Comparison of ENCODE assay signal across 17 cellular contexts in the genomic region with DNA sequence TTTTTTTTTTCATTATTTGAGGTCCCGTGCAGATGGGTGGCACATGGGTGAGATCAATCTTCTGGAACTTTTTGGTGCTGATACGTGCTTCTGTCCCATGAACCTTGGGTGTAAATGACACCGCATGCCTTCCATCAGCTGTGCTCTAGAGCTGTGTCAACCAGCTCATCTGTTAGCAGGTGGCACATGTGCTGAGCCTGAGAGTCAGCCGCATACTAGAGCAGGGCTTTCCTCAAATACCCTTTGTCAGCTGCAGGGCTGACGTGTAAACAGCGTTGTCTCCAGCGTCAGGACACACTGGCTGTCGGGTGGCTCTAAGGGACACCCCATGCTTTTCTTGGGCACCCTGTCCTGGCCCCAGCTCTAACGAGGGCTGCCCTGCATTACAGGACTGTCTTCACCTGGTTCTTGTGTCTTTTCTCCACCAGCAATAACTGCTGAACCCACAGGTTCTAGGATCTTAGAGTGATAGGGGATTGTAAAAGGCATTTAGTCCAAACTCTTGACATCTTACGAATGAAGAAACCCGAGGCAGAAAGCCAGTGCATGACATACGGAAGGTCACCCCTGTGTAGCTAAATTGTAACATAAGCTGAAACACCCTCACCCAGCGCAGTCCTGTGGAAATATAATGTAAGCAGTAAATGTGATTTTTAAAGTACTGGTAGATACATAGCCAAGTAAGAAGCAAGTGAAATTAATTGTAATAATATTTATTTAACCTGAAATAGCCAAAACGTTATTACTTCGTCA.
"Had no signal": no experiment of that assay in that cellular context is flagged by ENCODE, and none has a peak within 500 bp of the region (broad histone marks: within the 10 kb centered on the region; RNA-seq: fewer than 3 reads in every experiment).

No MANE protein-coding gene starts in this region.

- H3K27me3 ChIP-seq: body of pancreas, foreskin keratinocyte, ovary, uterus had no signal

- H3K4me3 Mint-ChIP-seq: activated CD4-positive, alpha-beta T cell treated with anti-CD3 and anti-CD28 coated beads, Interleukin-2, amount 10 ng/mL, durations not matched to agents 24 days and 14 days; activated CD8-positive, alpha-beta T cell treated with anti-CD3 and anti-CD28 coated beads, Interleukin-2, amount 10 ng/mL, durations not matched to agents 7 days and 5 days; activated naive CD4-positive, alpha-beta T cell treated with anti-CD3 and anti-CD28 coated beads, Interleukin-2, amount 50 U/mL, for 24 hours; central memory CD8-positive, alpha-beta T cell; dendritic cell treated with granulocyte-macrophage colony-stimulating factor and Interleukin-4, amounts not matched to agents 40 ng/mL and 50 ng/mL, for 4 days; stimulated activated effector memory CD8-positive, alpha-beta T cell treated with anti-CD3 and anti-CD28 coated beads, Interleukin-12 subunit alpha, Interleukin-12 subunit beta, amount 100 ng/mL, for 72 hours; T-helper 2 cell treated with Interferon-gamma antibody and Interleukin-4, amounts not matched to agents 5 μg/mL and 100 μg/mL, for 36 hours had no signal

- H3K4me3 ChIP-seq: body of pancreas, ovary, uterus had no signal

- H3K36me3 ChIP-seq: ovary, uterus had no signal

- DNase-seq: activated CD4-positive, alpha-beta T cell treated with anti-CD3 and anti-CD28 coated beads, Interleukin-2, amount 10 ng/mL, durations not matched to agents 24 days and 14 days; activated CD4-positive, CD25-positive, alpha-beta regulatory T cell; activated CD8-positive, alpha-beta memory T cell treated with anti-CD3 and anti-CD28 coated beads, Interleukin-2, amount 50 U/mL, for 4 hours; activated CD8-positive, alpha-beta T cell treated with anti-CD3 and anti-CD28 coated beads, Interleukin-2, amount 10 ng/mL, durations not matched to agents 7 days and 5 days; activated effector memory CD4-positive, alpha-beta T cell treated with anti-CD3 and anti-CD28 coated beads, Interleukin-2, amount 50 U/mL, for 16 hours; activated T-cell treated with anti-CD3 and anti-CD28 coated beads, Interleukin-2, amount 50 U/mL, for 48 hours; body of pancreas; effector memory CD4-positive, alpha-beta T cell; foreskin keratinocyte; head of caudate nucleus; ovary; uterus had no signal

- H3K4me1 ChIP-seq: foreskin keratinocyte had no signal

- H3K9me3 Mint-ChIP-seq: activated CD4-positive, alpha-beta T cell treated with anti-CD3 and anti-CD28 coated beads, Interleukin-2, amount 10 ng/mL, durations not matched to agents 24 days and 14 days; activated naive CD4-positive, alpha-beta T cell treated with anti-CD3 and anti-CD28 coated beads, Interleukin-2, amount 50 U/mL, for 24 hours; central memory CD8-positive, alpha-beta T cell; dendritic cell treated with granulocyte-macrophage colony-stimulating factor and Interleukin-4, amounts not matched to agents 40 ng/mL and 50 ng/mL, for 4 days; stimulated activated effector memory CD8-positive, alpha-beta T cell treated with anti-CD3 and anti-CD28 coated beads, Interleukin-12 subunit alpha, Interleukin-12 subunit beta, amount 100 ng/mL, for 72 hours; T-helper 2 cell treated with Interferon-gamma antibody and Interleukin-4, amounts not matched to agents 5 μg/mL and 100 μg/mL, for 36 hours had no signal

- H3K27ac Mint-ChIP-seq: activated CD4-positive, alpha-beta T cell treated with anti-CD3 and anti-CD28 coated beads, Interleukin-2, amount 10 ng/mL, durations not matched to agents 24 days and 14 days; activated CD8-positive, alpha-beta T cell treated with anti-CD3 and anti-CD28 coated beads, Interleukin-2, amount 10 ng/mL, durations not matched to agents 7 days and 5 days; activated naive CD4-positive, alpha-beta T cell treated with anti-CD3 and anti-CD28 coated beads, Interleukin-2, amount 50 U/mL, for 24 hours; dendritic cell treated with granulocyte-macrophage colony-stimulating factor and Interleukin-4, amounts not matched to agents 40 ng/mL and 50 ng/mL, for 4 days; stimulated activated effector memory CD8-positive, alpha-beta T cell treated with anti-CD3 and anti-CD28 coated beads, Interleukin-12 subunit alpha, Interleukin-12 subunit beta, amount 100 ng/mL, for 72 hours; T-helper 2 cell treated with Interferon-gamma antibody and Interleukin-4, amounts not matched to agents 5 μg/mL and 100 μg/mL, for 36 hours had no signal

- H3K27me3 Mint-ChIP-seq: activated CD4-positive, alpha-beta T cell treated with anti-CD3 and anti-CD28 coated beads, Interleukin-2, amount 10 ng/mL, durations not matched to agents 24 days and 14 days; activated naive CD4-positive, alpha-beta T cell treated with anti-CD3 and anti-CD28 coated beads, Interleukin-2, amount 50 U/mL, for 24 hours; central memory CD8-positive, alpha-beta T cell; dendritic cell treated with granulocyte-macrophage colony-stimulating factor and Interleukin-4, amounts not matched to agents 40 ng/mL and 50 ng/mL, for 4 days had no signal

- H3K9me3 ChIP-seq: body of pancreas, ovary, uterus had no signal

- H3K27ac ChIP-seq: body of pancreas, foreskin keratinocyte, ovary had no signal
